ENCODE assay signal across 1 cellular context in the genomic region with DNA sequence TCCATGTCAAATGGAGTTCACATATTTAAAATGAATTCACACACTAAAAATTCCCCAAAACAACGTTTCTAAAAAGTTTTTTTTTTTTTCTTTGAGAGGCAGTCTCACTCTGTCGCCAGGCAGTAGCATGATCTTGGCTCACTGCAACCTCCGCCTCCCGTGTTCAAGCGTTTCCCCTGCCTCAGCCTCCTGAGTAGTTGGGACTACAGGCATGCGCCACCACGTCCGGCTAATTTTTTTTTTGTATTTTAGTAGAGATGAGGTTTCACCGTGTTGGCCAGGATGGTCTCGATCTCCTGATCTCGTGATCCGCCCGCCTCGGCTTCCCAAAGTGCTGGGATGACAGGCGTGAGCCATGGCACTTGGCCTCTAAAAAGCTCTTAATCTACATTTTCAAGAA.
TF ChIP-seq lines count a peak whose summit lies in the region.

No MANE protein-coding gene starts in this region.

TF ChIP-seq in GM12878, 131 proteins besides CTCF, POLR2A, EP300 and RAD21:
- TF ChIP-seq MLLT1 (IDR thresholded peaks at IDR 0.05) (peak; percentile 87), ZBTB33 (IDR thresholded peaks at IDR 0.05) (peak; percentile 34; the same call in 1 of the 2 replicates)
TF ChIP-seq in GM12878: peak in this region for 2; not testable (repeated sequence) for 129.
